16 cellular contexts compared by ENCODE assay signal in genomic region chr2:230916218-230916617, GRCh38. TPM values are rescaled to one million over a fixed set of nuclear protein-coding genes. Genes with fewer than 3 reads are reported as not detected.
A peak's percentile ranks its signal among the peaks of the same experiment; 100 is the strongest.
DNase-seq lines count a peak whose midpoint lies in the region; ATAC-seq lines count a peak whose summit lies in the region.
"Had no signal": no experiment of that assay in that cellular context is flagged by ENCODE, and none has a peak within 500 bp of the region (broad histone marks: within the 10 kb centered on the region; RNA-seq: fewer than 3 reads in every experiment).

No MANE protein-coding gene starts in this region.

- no peak for DNase-seq in stimulated activated naive CD8-positive, alpha-beta T cell treated with anti-CD3 and anti-CD28 coated beads, Interleukin-15, Interleukin-2, amounts not matched to agents 100 U/mL and 50 U/mL, for 24 hours
- DNase-seq in memory B cell (ENCODE audit: low spot score in 2 of 2) (no peak), DMS114 treated with DMSO at 0.1 percent for 48 hours (lab: John Stamatoyannopoulos, UW; ENCODE audit: unreplicated experiment) (no peak), NCI-H128 (lab: John Stamatoyannopoulos, UW; ENCODE audit: unreplicated experiment) (no peak)
- DNase-seq: ACHN; CD4-positive, alpha-beta memory T cell; GOT3; HFFc6; NCI-H2107; NCI-H226 had no signal

- peaks cover under 1% of the 10 kb centered on the region for H3K36me3 Mint-ChIP-seq in stimulated activated naive CD8-positive, alpha-beta T cell treated with anti-CD3 and anti-CD28 coated beads, Interleukin-15, Interleukin-2, amounts not matched to agents 100 ng/mL and 50 ng/mL, for 24 hours (ENCODE audit: low read depth)
- H3K36me3 Mint-ChIP-seq in activated T-helper 17 cell treated with anti-CD3 and anti-CD28 coated beads, Interleukin-2, amount 50 U/mL, for 72 hours (ENCODE audit: low read depth) = peaks cover 3% of the 10 kb centered on the region
- peaks cover 5% of the 10 kb centered on the region for H3K36me3 Mint-ChIP-seq in memory B cell

- H3K4me1 Mint-ChIP-seq in stimulated activated naive CD8-positive, alpha-beta T cell treated with anti-CD3 and anti-CD28 coated beads, Interleukin-15, Interleukin-2, amounts not matched to agents 100 ng/mL and 50 ng/mL, for 24 hours (ENCODE audit: low read depth) = peaks cover 78% of the 10 kb centered on the region
- H3K4me1 Mint-ChIP-seq in activated T-helper 17 cell treated with anti-CD3 and anti-CD28 coated beads, Interleukin-2, amount 50 U/mL, for 72 hours = peaks cover 24% of the 10 kb centered on the region
- peaks cover 11% of the 10 kb centered on the region for H3K4me1 Mint-ChIP-seq in memory B cell

- H3K27ac Mint-ChIP-seq in stimulated activated naive CD8-positive, alpha-beta T cell treated with anti-CD3 and anti-CD28 coated beads, Interleukin-15, Interleukin-2, amounts not matched to agents 100 ng/mL and 50 ng/mL, for 24 hours = peak overlapping the region; percentile 34
- no peak overlapping the region for H3K27ac Mint-ChIP-seq in activated T-helper 17 cell treated with anti-CD3 and anti-CD28 coated beads, Interleukin-2, amount 50 U/mL, for 72 hours
- peak overlapping the region; percentile 36 for H3K27ac Mint-ChIP-seq in memory B cell
- H3K27ac Mint-ChIP-seq: B cell; CD4-positive, alpha-beta memory T cell; HFFc6 had no signal

- peak overlapping the region; percentile 45 for H3K4me3 Mint-ChIP-seq in stimulated activated naive CD8-positive, alpha-beta T cell treated with anti-CD3 and anti-CD28 coated beads, Interleukin-15, Interleukin-2, amounts not matched to agents 100 ng/mL and 50 ng/mL, for 24 hours
- H3K4me3 Mint-ChIP-seq in activated T-helper 17 cell treated with anti-CD3 and anti-CD28 coated beads, Interleukin-2, amount 50 U/mL, for 72 hours = peak overlapping the region; percentile 46
- no peak overlapping the region for H3K4me3 Mint-ChIP-seq in memory B cell
- H3K4me3 Mint-ChIP-seq: B cell, HFFc6 had no signal

- no peak for ATAC-seq in stimulated activated naive CD8-positive, alpha-beta T cell treated with anti-CD3 and anti-CD28 coated beads, Interleukin-15, Interleukin-2, amounts not matched to agents 100 U/mL and 50 U/mL, for 24 hours
- ATAC-seq in activated T-helper 17 cell treated with anti-CD3 and anti-CD28 coated beads, Interleukin-2, amount 50 U/mL, for 72 hours (replicated peaks) = no peak
- ATAC-seq in memory B cell (ENCODE audit: low read depth) (no peak), HG02840 (IDR thresholded peaks at IDR 0.05; ENCODE audit: low FRiP score, unreplicated experiment) (no peak)
- ATAC-seq: K562 had no signal

- H3K27me3 Mint-ChIP-seq in stimulated activated naive CD8-positive, alpha-beta T cell treated with anti-CD3 and anti-CD28 coated beads, Interleukin-15, Interleukin-2, amounts not matched to agents 100 ng/mL and 50 ng/mL, for 24 hours = no peaks in the 10 kb centered on the region
- peaks cover 4% of the 10 kb centered on the region for H3K27me3 Mint-ChIP-seq in activated T-helper 17 cell treated with anti-CD3 and anti-CD28 coated beads, Interleukin-2, amount 50 U/mL, for 72 hours
- H3K27me3 Mint-ChIP-seq in memory B cell = no peaks in the 10 kb centered on the region
- H3K27me3 Mint-ChIP-seq: B cell had no signal

- no peaks in the 10 kb centered on the region for H3K9me3 Mint-ChIP-seq in stimulated activated naive CD8-positive, alpha-beta T cell treated with anti-CD3 and anti-CD28 coated beads, Interleukin-15, Interleukin-2, amounts not matched to agents 100 ng/mL and 50 ng/mL, for 24 hours
- no peaks in the 10 kb centered on the region for H3K9me3 Mint-ChIP-seq in activated T-helper 17 cell treated with anti-CD3 and anti-CD28 coated beads, Interleukin-2, amount 50 U/mL, for 72 hours
- no peaks in the 10 kb centered on the region for H3K9me3 Mint-ChIP-seq in memory B cell
- H3K9me3 Mint-ChIP-seq: CD4-positive, alpha-beta memory T cell; HFFc6 had no signal

RNA-seq across cellular contexts. Expression of gene GPR55, which starts 8.8 kb away (rescaled TPM):
- total RNA-seq in activated T-helper 17 cell treated with anti-CD3 and anti-CD28 coated beads, Interleukin-2, amount 50 U/mL, for 72 hours = 10 to 100 TPM; 11.1 to 19.9 TPM
- total RNA-seq: Daoy, HFFc6 had no signal

RNA-seq across cellular contexts. Expression of gene ITM2C, which starts 51.5 kb away (rescaled TPM):
- total RNA-seq in activated T-helper 17 cell treated with anti-CD3 and anti-CD28 coated beads, Interleukin-2, amount 50 U/mL, for 72 hours = 10 to 100 TPM; 28.7 to 45.0 TPM
